Comparison of ENCODE assay signal across 9 cellular contexts in the genomic region with DNA sequence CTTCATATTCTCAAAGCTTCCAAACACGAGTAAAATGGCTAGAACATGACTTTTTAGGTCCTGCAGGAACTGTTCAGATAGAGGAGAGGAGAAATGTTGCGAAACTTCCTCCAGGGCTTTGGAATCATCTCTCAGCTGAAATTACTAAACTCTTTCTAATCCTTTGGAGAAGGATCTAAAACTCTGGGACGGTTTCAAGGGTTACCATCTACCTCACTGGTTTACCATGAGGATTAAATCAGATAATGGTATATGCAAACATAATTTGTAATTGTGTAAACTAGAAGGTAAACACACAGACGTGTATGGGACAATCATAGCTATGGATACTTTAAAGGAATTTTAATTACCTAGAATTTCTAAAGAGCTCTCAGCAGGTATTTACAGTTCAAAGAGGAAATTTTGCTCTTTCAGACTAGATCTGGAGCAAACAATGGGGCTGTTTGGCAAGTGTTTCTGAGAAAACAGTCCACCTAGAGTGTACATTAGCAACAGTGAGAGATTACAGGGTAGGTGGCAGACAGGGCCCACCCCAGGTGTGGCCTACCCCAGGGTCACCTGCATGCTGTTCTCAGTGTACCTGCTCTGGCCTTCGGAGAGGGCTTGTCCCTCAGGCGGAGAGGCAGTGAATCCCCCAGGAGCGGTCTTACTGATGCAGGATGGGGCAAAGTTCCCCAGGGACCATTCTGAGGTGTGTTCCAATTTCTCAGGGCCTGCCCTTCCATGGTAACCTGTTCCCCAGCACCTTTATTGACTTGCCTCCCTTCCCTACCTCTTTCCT.
DNase-seq lines count a peak whose midpoint lies in the region; TF ChIP-seq lines count a peak whose summit lies in the region.
"Had no signal": no experiment of that assay in that cellular context is flagged by ENCODE, and none has a peak within 500 bp of the region (broad histone marks: within the 10 kb centered on the region; RNA-seq: fewer than 3 reads in every experiment).

No MANE protein-coding gene starts in this region.

- no peak for TF ChIP-seq CTCF in fibroblast of villous mesenchyme (IDR thresholded peaks at IDR 0.05; ENCODE audit: insufficient read depth, low read depth, low read length)

- no peak overlapping the region for H3K4me3 ChIP-seq in fibroblast of villous mesenchyme (ENCODE audit: low read depth, low read length)

- H3K27ac ChIP-seq in temporal lobe (ENCODE audit: low read depth, low read length): peak overlapping the region; percentile 98

- DNase-seq in NCI-H345 (lab: John Stamatoyannopoulos, UW): peak; percentile 11
- no peak for DNase-seq in NCI-H345 treated with DMSO at 0.1 percent for 48 hours (lab: John Stamatoyannopoulos, UW; ENCODE audit: unreplicated experiment)
- peak; percentile 40 for DNase-seq in RPMI7951 (ENCODE audit: low read depth)
- peak; percentile 77 for DNase-seq in fibroblast of villous mesenchyme (ENCODE audit: low read depth)
- DNase-seq in cerebellar nuclear complex (lab: John Stamatoyannopoulos, UW): no peak
- no peak for DNase-seq in epidermal melanocyte (ENCODE audit: insufficient read length, low spot score)
- DNase-seq in activated CD8-positive, alpha-beta memory T cell treated with anti-CD3 and anti-CD28 coated beads for 24 hours: no peak
- DNase-seq: activated effector memory CD4-positive, alpha-beta T cell treated with anti-CD3 and anti-CD28 coated beads, Interleukin-2, amount 50 U/mL, for 16 hours had no signal

Comparison
In these comparisons a context has a peak if more than half of its experiments do, and no peak if none do; other contexts are left out.
1. DNase-seq: peak in NCI-H345 (single experiment), RPMI7951 (single experiment) and fibroblast of villous mesenchyme (single experiment); none in NCI-H345 treated with DMSO at 0.1 percent for 48 hours (single experiment), cerebellar nuclear complex (0 of 2), epidermal melanocyte (single experiment) and activated CD8-positive, alpha-beta memory T cell treated with anti-CD3 and anti-CD28 coated beads for 24 hours (single experiment).